Comparison of ENCODE assay signal across 26 cellular contexts in the genomic region with DNA sequence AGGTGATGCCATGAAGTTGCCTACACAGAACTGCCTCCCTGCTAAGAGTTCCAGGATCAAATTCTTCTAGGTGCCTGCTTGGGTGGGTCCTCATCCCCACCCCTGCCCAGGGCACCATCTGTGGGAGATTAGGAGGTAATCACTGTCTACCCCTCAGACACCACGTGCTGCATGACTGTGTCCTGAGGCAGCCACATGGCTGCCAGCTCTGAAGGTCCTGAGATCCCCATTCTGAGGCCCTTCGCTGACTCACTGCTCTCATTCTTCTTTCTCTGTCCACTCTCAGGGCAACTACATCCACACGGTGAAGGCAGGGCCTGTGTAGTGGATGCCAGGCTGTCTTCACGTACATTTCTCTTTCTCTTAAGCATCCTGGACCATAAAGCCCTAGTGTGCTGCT.
A peak's percentile ranks its signal among the peaks of the same experiment; 100 is the strongest.
DNase-seq lines count a peak whose midpoint lies in the region; ATAC-seq and TF ChIP-seq lines count a peak whose summit lies in the region.
"Had no signal": no experiment of that assay in that cellular context is flagged by ENCODE, and none has a peak within 500 bp of the region (broad histone marks: within the 10 kb centered on the region; RNA-seq: fewer than 3 reads in every experiment).

No MANE protein-coding gene starts in this region.

- H3K4ac ChIP-seq in IMR-90 (ENCODE audit: low read depth, low read length), result peak overlapping the region; percentile 92

- H3K27ac ChIP-seq in IMR-90 (ENCODE audit: insufficient read depth, low read length) (0 out of 2 replicates have a peak overlapping the region, but pooled peaks have one; percentile 20), osteoblast (ENCODE audit: low read depth, low read length) (no peak overlapping the region)
- H3K27ac ChIP-seq: RWPE1, thoracic aorta, VCaP had no signal

- H2BK20ac ChIP-seq in IMR-90 (ENCODE audit: low read depth, low read length), result peak overlapping the region; percentile 91

- peak overlapping the region; percentile 64 for H3K18ac ChIP-seq in IMR-90 (ENCODE audit: low read depth, low read length)

- no TSS peak for BruUV-seq in IMR-90 (replicated peaks; lab: Mats Ljungman, UMichigan)

- H2BK15ac ChIP-seq in IMR-90 (ENCODE audit: low read depth, low read length), result peak overlapping the region; percentile 97; the same call in 2 of the 3 replicates

- no peak for TF ChIP-seq POLR2A in IMR-90 (IDR thresholded peaks at IDR 0.05; ENCODE audit: low read depth, low read length)

- peak overlapping the region; percentile 51 to 84 for H4K8ac ChIP-seq in IMR-90 (ENCODE audit: low read depth in 2 of 2, low read length in 2 of 2)

- WGBS in IMR-90 (ENCODE audit: extremely low coverage in 2 of 2, insufficient read length in 1 of 2), 2 experiments, result no CpG with 5 or more reads among the region's 4 CpGs

- H3K9me3 ChIP-seq in IMR-90 (ENCODE audit: control insufficient read depth, insufficient read depth, low read length), result no peaks in the 10 kb centered on the region
- no peaks in the 10 kb centered on the region for H3K9me3 ChIP-seq in osteoblast (ENCODE audit: low read depth, low read length)
- H3K9me3 ChIP-seq: thoracic aorta had no signal

- peak; percentile 62 for ATAC-seq in IMR-90 (ENCODE audit: low read depth)
- no peak for ATAC-seq in GM21576 (IDR thresholded peaks at IDR 0.05; ENCODE audit: unreplicated experiment)
- ATAC-seq: activated CD8-positive, alpha-beta memory T cell treated with anti-CD3 and anti-CD28 coated beads, Interleukin-2, amount 10 ng/mL, durations not matched to agents 7 days and 5 days; left colon; stimulated activated naive CD8-positive, alpha-beta T cell treated with anti-CD3 and anti-CD28 coated beads, Interleukin-15, Interleukin-2, amounts not matched to agents 100 U/mL and 50 U/mL, for 24 hours had no signal

- H4K20me1 ChIP-seq in IMR-90 (ENCODE audit: insufficient read depth, low read length) (no peaks in the 10 kb centered on the region), osteoblast (ENCODE audit: insufficient read depth, low read length) (no peaks in the 10 kb centered on the region)

- H3K56ac ChIP-seq in IMR-90 (ENCODE audit: extremely low read depth, insufficient read depth, low read length), result no peak overlapping the region

- peak overlapping the region; percentile 43 for H3K23ac ChIP-seq in IMR-90 (ENCODE audit: low read depth, low read length)

- H3K4me2 ChIP-seq in IMR-90 (ENCODE audit: low read depth, low read length), result no peak overlapping the region
- no peak overlapping the region for H3K4me2 ChIP-seq in osteoblast (ENCODE audit: insufficient read depth, low read length)

- dilution Hi-C loops in IMR-90 (cut with HindIII; ENCODE audit: low sequenced_read_pairs, unreplicated experiment), result no loop called here

- DNase-seq in EL (peak; percentile 70), IMR-90 (peak; percentile 76), dedifferentiated amniotic fluid mesenchymal stem cell (ENCODE audit: extremely low spot score) (peak; percentile 56), osteoblast (ENCODE audit: insufficient read length, low spot score, missing footprints) (peak; percentile 55), DMS53 treated with DMSO at 0.1 percent for 48 hours (lab: John Stamatoyannopoulos, UW; ENCODE audit: unreplicated experiment) (no peak)
- no peak for DNase-seq in stimulated activated CD4-positive, alpha-beta T cell treated with anti-CD3 and anti-CD28 coated beads, Interleukin-12 subunit alpha, Interleukin-12 subunit beta, amount 100 ng/mL, for 4 hours
- DNase-seq: activated CD4-positive, alpha-beta T cell treated with anti-CD3 and anti-CD28 coated beads, Interleukin-2, amount 50 U/mL, for 1 hour; activated CD8-positive, alpha-beta memory T cell treated with anti-CD3 and anti-CD28 coated beads, Interleukin-2, amount 10 ng/mL, durations not matched to agents 7 days and 5 days; activated naive CD4-positive, alpha-beta T cell treated with anti-CD3 and anti-CD28 coated beads, Interleukin-2, amount 50 U/mL, for 16 hours; CD4-positive, alpha-beta memory T cell; central memory CD4-positive, alpha-beta T cell; DMS 273 treated with DMSO at 0.1 percent for 48 hours; H7; head of caudate nucleus; Kasumi-1; left colon; mesendoderm; NCI-H2029; NCI-H2227 treated with DMSO at 0.1 percent for 48 hours; NCI-H69; stimulated activated CD4-positive, alpha-beta T cell treated with anti-CD3 and anti-CD28 coated beads, Interleukin-4, amount 100 ng/mL, for 4 hours; stimulated activated naive CD8-positive, alpha-beta T cell treated with anti-CD3 and anti-CD28 coated beads, Interleukin-15, Interleukin-2, amounts not matched to agents 100 U/mL and 50 U/mL, for 24 hours had no signal

- H3K27me3 ChIP-seq in IMR-90 (ENCODE audit: control insufficient read depth, insufficient read depth, low read length) (no peaks in the 10 kb centered on the region), osteoblast (ENCODE audit: insufficient read depth, low read length) (no peaks in the 10 kb centered on the region)

- H2BK120ac ChIP-seq in IMR-90 (ENCODE audit: low read depth, low read length), result peak overlapping the region; percentile 81

- CTCF ChIA-PET in IMR-90 (lab: Yijun Ruan, JAX), result interaction anchor here (0.6 kb wide), 1 partner anchor 102 kb away, joined by 6 read pairs; no protein-coding TSS in a partner anchor

- H3K79me2 ChIP-seq in osteoblast (ENCODE audit: insufficient read depth, low read length), result no peaks in the 10 kb centered on the region

- H3K9me1 ChIP-seq in IMR-90 (ENCODE audit: insufficient read depth, low read length), result peaks cover 24% of the 10 kb centered on the region

- H3K36me3 ChIP-seq in IMR-90 (ENCODE audit: control insufficient read depth, insufficient read depth, low read length) (no peaks in the 10 kb centered on the region), osteoblast (ENCODE audit: insufficient read depth, low read length) (no peaks in the 10 kb centered on the region)
- H3K36me3 ChIP-seq: thoracic aorta had no signal

- in situ Hi-C loops in IMR-90 (cut with MboI; ENCODE audit: low sequenced_read_pairs), result no loop called here

- H2AK9ac ChIP-seq in IMR-90 (replicated peaks; ENCODE audit: low read depth, low read length, poor library complexity), result peak overlapping the region; percentile 4

- POLR2A ChIA-PET in IMR-90 (lab: Charles Lee; ENCODE audit: unreplicated experiment), result no interaction called here

- H3K79me1 ChIP-seq in IMR-90 (ENCODE audit: low read depth in 1 of 2, low read length in 2 of 2), result no peaks in the 10 kb centered on the region; a peak in 2 of 4 replicates

- TF ChIP-seq CTCF in IMR-90 (conservative IDR thresholded peaks at IDR 0.05; ENCODE audit: low read depth, low read length), result no peak
- no peak for TF ChIP-seq CTCF in osteoblast (IDR thresholded peaks at IDR 0.05; ENCODE audit: extremely low read depth, low read depth, low read length)

- H3K4me1 ChIP-seq in IMR-90 (ENCODE audit: control insufficient read depth, insufficient read depth, low read length) (peaks cover 14% of the 10 kb centered on the region), osteoblast (ENCODE audit: insufficient read depth, low read length) (no peaks in the 10 kb centered on the region)

- no peak overlapping the region for H3K9ac ChIP-seq in IMR-90 (ENCODE audit: low read depth, low read length)

- intact Hi-C loops in IMR-90 (cut with micrococcal nuclease), result no loop called here

- peak overlapping the region; percentile 65 for H4K5ac ChIP-seq in IMR-90 (ENCODE audit: low read depth, low read length)

- peak overlapping the region; percentile 98 for H3K14ac ChIP-seq in IMR-90 (replicated peaks; ENCODE audit: low read depth, low read length)

- no peak overlapping the region for H3K4me3 ChIP-seq in IMR-90 (ENCODE audit: insufficient read depth, low read depth, low read length)
- H3K4me3 ChIP-seq in osteoblast (ENCODE audit: insufficient read depth, low read length), result no peak overlapping the region
- H3K4me3 ChIP-seq: thoracic aorta had no signal

- H2AK5ac ChIP-seq in IMR-90 (ENCODE audit: low read depth, low read length), result peak overlapping the region; percentile 92

- peak overlapping the region; percentile 85 for H4K91ac ChIP-seq in IMR-90 (ENCODE audit: insufficient read depth, low read depth, low read length)

- TF ChIP-seq RAD21 in IMR-90 (IDR thresholded peaks at IDR 0.05; ENCODE audit: low read length), result no peak; the same call in 1 of the 2 replicates

- peak overlapping the region; percentile 76 for H2BK5ac ChIP-seq in IMR-90 (ENCODE audit: low read depth, low read length, poor library complexity, severe bottlenecking)

- H2AFZ ChIP-seq in IMR-90 (replicated peaks; ENCODE audit: low read length, poor library complexity) (peak overlapping the region; percentile 66), osteoblast (ENCODE audit: low read length) (no peak overlapping the region)

TF ChIP-seq in IMR-90, 13 proteins besides CTCF, POLR2A, EP300 and RAD21 (continues in another document):
- no peak for TF ChIP-seq CHD1 (IDR thresholded peaks at IDR 0.05; ENCODE audit: low read depth, low read length)
- TF ChIP-seq NFE2L2 (IDR thresholded peaks at IDR 0.05; ENCODE audit: low read depth, low read length), result peak; percentile 42; the same call in 1 of the 2 replicates
- TF ChIP-seq MXI1 (IDR thresholded peaks at IDR 0.05; ENCODE audit: borderline replicate concordance, low read depth, low read length), result peak; percentile 51; the same call in 1 of the 2 replicates
- TF ChIP-seq RFX5 (IDR thresholded peaks at IDR 0.05; ENCODE audit: low read depth, low read length), result no peak
- TF ChIP-seq, protein P1, sequence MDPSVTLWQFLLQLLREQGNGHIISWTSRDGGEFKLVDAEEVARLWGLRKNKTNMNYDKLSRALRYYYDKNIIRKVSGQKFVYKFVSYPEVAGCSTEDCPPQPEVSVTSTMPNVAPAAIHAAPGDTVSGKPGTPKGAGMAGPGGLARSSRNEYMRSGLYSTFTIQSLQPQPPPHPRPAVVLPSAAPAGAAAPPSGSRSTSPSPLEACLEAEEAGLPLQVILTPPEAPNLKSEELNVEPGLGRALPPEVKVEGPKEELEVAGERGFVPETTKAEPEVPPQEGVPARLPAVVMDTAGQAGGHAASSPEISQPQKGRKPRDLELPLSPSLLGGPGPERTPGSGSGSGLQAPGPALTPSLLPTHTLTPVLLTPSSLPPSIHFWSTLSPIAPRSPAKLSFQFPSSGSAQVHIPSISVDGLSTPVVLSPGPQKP (IDR thresholded peaks at IDR 0.05; ENCODE audit: borderline replicate concordance, low read depth, low read length), result no peak
- peak; percentile 12; the same call in 1 of the 2 replicates for TF ChIP-seq BHLHE40 (IDR thresholded peaks at IDR 0.05; ENCODE audit: low read depth, low read length)
- TF ChIP-seq USF2 (IDR thresholded peaks at IDR 0.05; ENCODE audit: low read depth, low read length), result peak; percentile 93
- TF ChIP-seq SMC3 (IDR thresholded peaks at IDR 0.05; ENCODE audit: low read depth, low read length), result no peak; the same call in 1 of the 2 replicates
- TF ChIP-seq MAFK (IDR thresholded peaks at IDR 0.05; ENCODE audit: low read depth, low read length), result no peak

Comparison
In these comparisons a context has a peak if more than half of its experiments do, and no peak if none do; other contexts are left out.
1. DNase-seq: peak in EL (single experiment), IMR-90 (single experiment), dedifferentiated amniotic fluid mesenchymal stem cell (single experiment) and osteoblast (single experiment); none in stimulated activated CD4-positive, alpha-beta T cell treated with anti-CD3 and anti-CD28 coated beads, Interleukin-12 subunit alpha, Interleukin-12 subunit beta, amount 100 ng/mL, for 4 hours (single experiment) and DMS53 treated with DMSO at 0.1 percent for 48 hours (single experiment).